Comparison of ENCODE assay signal across 22 cellular contexts in the genomic region with DNA sequence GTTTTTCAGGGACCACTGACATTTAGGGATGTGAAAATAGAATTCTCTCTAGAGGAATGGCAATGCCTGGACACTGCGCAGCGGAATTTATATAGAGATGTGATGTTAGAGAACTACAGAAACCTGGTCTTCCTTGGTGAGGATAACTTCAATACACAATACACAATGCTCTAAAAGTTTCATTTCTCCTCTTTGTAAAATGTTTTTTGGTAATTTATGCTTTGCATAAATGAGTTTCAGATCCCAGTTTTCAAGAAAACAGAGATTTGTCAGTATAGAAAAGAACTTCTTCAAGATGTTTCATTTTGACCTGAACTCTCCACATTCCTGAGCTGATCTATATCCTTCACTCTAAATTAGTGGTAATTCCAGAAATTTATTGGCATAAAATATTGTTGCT.
"Had no signal": no experiment of that assay in that cellular context is flagged by ENCODE, and none has a peak within 500 bp of the region (broad histone marks: within the 10 kb centered on the region; RNA-seq: fewer than 3 reads in every experiment).

No MANE protein-coding gene starts in this region.

- DNase-seq: activated CD4-positive, alpha-beta T cell treated with anti-CD3 and anti-CD28 coated beads, Interleukin-2, amount 10 ng/mL, durations not matched to agents 24 days and 14 days; activated CD4-positive, CD25-positive, alpha-beta regulatory T cell; activated CD8-positive, alpha-beta memory T cell treated with anti-CD3 and anti-CD28 coated beads, Interleukin-2, amount 50 U/mL, for 4 hours; activated CD8-positive, alpha-beta T cell treated with anti-CD3 and anti-CD28 coated beads, Interleukin-2, amount 10 ng/mL, durations not matched to agents 7 days and 5 days; activated gamma-delta T cell; activated T-cell treated with anti-CD3 and anti-CD28 coated beads, Interleukin-2, amount 50 U/mL, for 72 hours; amygdala; body of pancreas; central memory CD4-positive, alpha-beta T cell; effector CD8-positive, alpha-beta T cell; foreskin fibroblast; glutamatergic neuron; left ventricle myocardium inferior; occipital lobe; stimulated activated CD4-positive, alpha-beta T cell treated with anti-CD3 and anti-CD28 coated beads, Interleukin-15, amount 100 ng/mL, for 24 hours; stimulated activated CD4-positive, alpha-beta T cell treated with anti-CD3 and anti-CD28 coated beads, Interleukin-4, amount 100 ng/mL, for 1 hour had no signal

- H3K27ac Mint-ChIP-seq: activated CD4-positive, alpha-beta T cell treated with anti-CD3 and anti-CD28 coated beads, Interleukin-2, amount 10 ng/mL, durations not matched to agents 24 days and 14 days; activated CD8-positive, alpha-beta T cell treated with anti-CD3 and anti-CD28 coated beads, Interleukin-2, amount 10 ng/mL, durations not matched to agents 7 days and 5 days; activated naive CD4-positive, alpha-beta T cell treated with anti-CD3 and anti-CD28 coated beads, Interleukin-2, amount 50 U/mL, for 72 hours; activated T-cell treated with anti-CD3 and anti-CD28 coated beads, Interleukin-2, amount 50 U/mL, for 72 hours; nephron; stimulated activated naive CD8-positive, alpha-beta T cell treated with anti-CD3 and anti-CD28 coated beads, Interleukin-15, Interleukin-2, amounts not matched to agents 100 ng/mL and 50 ng/mL, for 24 hours; T-helper 2 cell treated with Interferon-gamma antibody and Interleukin-4, amounts not matched to agents 5 μg/mL and 100 μg/mL, for 36 hours; type B pancreatic cell had no signal

- ATAC-seq: activated CD8-positive, alpha-beta T cell treated with anti-CD3 and anti-CD28 coated beads, Interleukin-2, amount 10 ng/mL, durations not matched to agents 7 days and 5 days; activated naive CD4-positive, alpha-beta T cell treated with anti-CD3 and anti-CD28 coated beads, Interleukin-2, amount 50 U/mL, for 72 hours; activated T-cell treated with anti-CD3 and anti-CD28 coated beads, Interleukin-2, amount 50 U/mL, for 72 hours; body of pancreas had no signal

- H3K4me3 ChIP-seq: body of pancreas, left ventricle myocardium inferior, suprapubic skin had no signal

- H3K9me3 Mint-ChIP-seq: nephron; stimulated activated naive CD8-positive, alpha-beta T cell treated with anti-CD3 and anti-CD28 coated beads, Interleukin-15, Interleukin-2, amounts not matched to agents 100 ng/mL and 50 ng/mL, for 24 hours; type B pancreatic cell had no signal

- H3K27ac ChIP-seq: body of pancreas, left ventricle myocardium inferior, suprapubic skin had no signal

- H3K4me1 Mint-ChIP-seq: nephron had no signal

- H3K9me3 ChIP-seq: body of pancreas, left ventricle myocardium inferior, suprapubic skin had no signal

- H3K4me3 Mint-ChIP-seq: activated CD4-positive, alpha-beta T cell treated with anti-CD3 and anti-CD28 coated beads, Interleukin-2, amount 10 ng/mL, durations not matched to agents 24 days and 14 days; activated CD8-positive, alpha-beta T cell treated with anti-CD3 and anti-CD28 coated beads, Interleukin-2, amount 10 ng/mL, durations not matched to agents 7 days and 5 days; activated T-cell treated with anti-CD3 and anti-CD28 coated beads, Interleukin-2, amount 50 U/mL, for 72 hours; nephron; stimulated activated naive CD8-positive, alpha-beta T cell treated with anti-CD3 and anti-CD28 coated beads, Interleukin-15, Interleukin-2, amounts not matched to agents 100 ng/mL and 50 ng/mL, for 24 hours; T-helper 2 cell treated with Interferon-gamma antibody and Interleukin-4, amounts not matched to agents 5 μg/mL and 100 μg/mL, for 36 hours; type B pancreatic cell had no signal

- H3K27me3 Mint-ChIP-seq: activated CD4-positive, alpha-beta T cell treated with anti-CD3 and anti-CD28 coated beads, Interleukin-2, amount 10 ng/mL, durations not matched to agents 24 days and 14 days; stimulated activated naive CD8-positive, alpha-beta T cell treated with anti-CD3 and anti-CD28 coated beads, Interleukin-15, Interleukin-2, amounts not matched to agents 100 ng/mL and 50 ng/mL, for 24 hours; type B pancreatic cell had no signal

- H3K27me3 ChIP-seq: body of pancreas, suprapubic skin had no signal

- H3K4me1 ChIP-seq: suprapubic skin had no signal
